Comparison of ENCODE assay signal across 2 cellular contexts in genomic region chr11:96082936-96083335, GRCh38.
TF ChIP-seq lines count a peak whose summit lies in the region.

No MANE protein-coding gene starts in this region.

TF ChIP-seq in HepG2, 621 proteins besides CTCF, POLR2A, EP300 and RAD21:
- TF ChIP-seq ISL2 (CRISPR knock-in tag; IDR thresholded peaks at IDR 0.05) (no peak), THRA (CRISPR knock-in tag; IDR thresholded peaks at IDR 0.05; ENCODE audit: borderline replicate concordance) (no peak)

TF ChIP-seq in K562, 482 proteins besides CTCF, POLR2A, EP300 and RAD21:
- TF ChIP-seq ZNF316 (IDR thresholded peaks at IDR 0.05) (no peak), NR4A1 (CRISPR knock-in tag; IDR thresholded peaks at IDR 0.05) (no peak), NR4A1 (tag; IDR thresholded peaks at IDR 0.05) (0 out of 2 replicates have a peak, but pooled peaks have one; percentile 16), NCOA6 (IDR thresholded peaks at IDR 0.05) (no peak), MAFG (tag; conservative IDR thresholded peaks at IDR 0.05) (no peak), HDAC8 (tag; IDR thresholded peaks at IDR 0.05) (no peak), ZNF511 (CRISPR knock-in tag; IDR thresholded peaks at IDR 0.05) (no peak), ZNF311 (CRISPR knock-in tag; IDR thresholded peaks at IDR 0.05) (peak; percentile 43; the same call in 1 of the 2 replicates), ILF3 (IDR thresholded peaks at IDR 0.05; ENCODE audit: borderline replicate concordance) (no peak), TOE1 (IDR thresholded peaks at IDR 0.05; ENCODE audit: borderline replicate concordance) (no peak), TOE1 (CRISPR knock-in tag; IDR thresholded peaks at IDR 0.05; ENCODE audit: borderline replicate concordance, low read depth) (no peak), ZNF175 (CRISPR knock-in tag; IDR thresholded peaks at IDR 0.05; ENCODE audit: low read depth) (peak; percentile 9; the same call in 1 of the 2 replicates), CBFA2T2 (conservative IDR thresholded peaks at IDR 0.05) (no peak), TEAD2 (tag; IDR thresholded peaks at IDR 0.05) (no peak), XRCC4 (IDR thresholded peaks at IDR 0.05; ENCODE audit: extremely low read depth, insufficient read depth, insufficient read length) (no peak), HMGN3 (IDR thresholded peaks at IDR 0.05; ENCODE audit: borderline replicate concordance, extremely low read depth, insufficient read length, low read depth, low read length) (no peak), CGGBP1 (CRISPR knock-in tag; IDR thresholded peaks at IDR 0.05) (no peak), SREBF2 (CRISPR knock-in tag; IDR thresholded peaks at IDR 0.05) (0 out of 2 replicates have a peak, but pooled peaks have one; percentile 8), CREM (IDR thresholded peaks at IDR 0.05; ENCODE audit: low read depth) (no peak), CAMTA2 (CRISPR knock-in tag; conservative IDR thresholded peaks at IDR 0.05) (no peak), ARID1B (IDR thresholded peaks at IDR 0.05) (no peak), PYGO2 (tag; IDR thresholded peaks at IDR 0.05) (no peak), IRF9 (tag; IDR thresholded peaks at IDR 0.05) (no peak), TFAM (CRISPR knock-in tag; conservative IDR thresholded peaks at IDR 0.05) (no peak), WHSC1 (IDR thresholded peaks at IDR 0.05; ENCODE audit: low read length) (no peak), HCFC1 (IDR thresholded peaks at IDR 0.05; ENCODE audit: low read depth, low read length) (no peak), RBBP5 (IDR thresholded peaks at IDR 0.05; ENCODE audit: borderline replicate concordance, insufficient read depth, low read length, poor library complexity, severe bottlenecking) (no peak), ZNF639 (CRISPR knock-in tag; conservative IDR thresholded peaks at IDR 0.05 in 1 of 2, IDR thresholded peaks at IDR 0.05 in 1 of 2) (no peak), ZNF395 (CRISPR knock-in tag; IDR thresholded peaks at IDR 0.05) (no peak), E2F5 (CRISPR knock-in tag; IDR thresholded peaks at IDR 0.05) (no peak), HDAC6 (IDR thresholded peaks at IDR 0.05; ENCODE audit: low read depth, low read length) (no peak)
